In the genomic region with DNA sequence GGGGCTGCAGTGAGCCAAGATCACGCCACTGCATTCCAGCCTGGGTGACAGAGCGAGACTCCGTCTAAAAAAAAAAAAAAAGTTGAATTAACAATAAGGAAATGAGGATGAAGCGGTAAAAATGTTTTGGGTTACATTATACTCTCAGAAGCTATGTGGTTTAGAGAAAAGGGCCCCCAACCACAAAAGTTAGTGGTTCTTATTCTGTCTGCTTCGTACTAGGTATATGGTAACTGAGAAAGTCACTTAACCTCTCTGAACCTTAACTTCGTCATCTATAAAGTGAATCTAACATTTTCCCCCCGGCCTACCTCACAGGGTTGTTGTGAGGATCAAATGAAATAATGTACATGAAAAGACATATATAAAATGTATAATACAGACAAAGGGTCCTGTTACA, we compare ENCODE assay signal across 21 cellular contexts. TPM values are rescaled to one million over a fixed set of nuclear protein-coding genes. Genes with fewer than 3 reads are reported as not detected.
DNase-seq lines count a peak whose midpoint lies in the region; ATAC-seq, FAIRE-seq and TF ChIP-seq lines count a peak whose summit lies in the region.
"Had no signal": no experiment of that assay in that cellular context is flagged by ENCODE, and none has a peak within 500 bp of the region (broad histone marks: within the 10 kb centered on the region; RNA-seq: fewer than 3 reads in every experiment).

No MANE protein-coding gene starts in this region.

- no peaks in the 10 kb centered on the region for H3K27me3 Mint-ChIP-seq in activated T-helper 17 cell treated with anti-CD3 and anti-CD28 coated beads, Interleukin-2, amount 50 U/mL, for 72 hours

- POLR2A ChIA-PET in HepG2 (lab: Yijun Ruan, JAX), result no interaction called here

- DNase-seq in HepG2 (ENCODE audit: low spot score), result no peak
- DNase-seq in right lobe of liver, result no peak
- peak; percentile 9 for DNase-seq in MV-4-11 (lab: John Stamatoyannopoulos, UW)
- no peak for DNase-seq in CD1c-positive myeloid dendritic cell (ENCODE audit: extremely low spot score)
- DNase-seq: C1 segment of cervical spinal cord, GM23248, H7, Kasumi-1, NCI-H1105 treated with DMSO at 0.1 percent for 48 hours, NCI-H146, NCI-H1930, NCI-H2107, NCI-H524, NCI-H748 treated with DMSO at 0.1 percent for 48 hours, SHP77 treated with DMSO at 0.1 percent for 48 hours, T-helper 1 cell had no signal

- H3K9ac ChIP-seq in HepG2 (ENCODE audit: insufficient read depth, low read depth, low read length), result no peak overlapping the region
- H3K9ac ChIP-seq: GM23248 had no signal

- TF ChIP-seq POLR2A in HepG2 (IDR thresholded peaks at IDR 0.05; ENCODE audit: insufficient read depth in 1 of 2, low read depth in 2 of 2, low read length in 2 of 2) (no peak), right lobe of liver (IDR thresholded peaks at IDR 0.05) (no peak)

- no peaks in the 10 kb centered on the region for H4K20me1 ChIP-seq in HepG2 (ENCODE audit: insufficient read depth, low read length)

- WGBS in HepG2 (ENCODE audit: low lambda C conversion rate), result 96% methylated on average over 7 of the region's 7 CpGs
- 93% methylated on average over 5 of the region's 7 CpGs for WGBS in right lobe of liver (ENCODE audit: insufficient coverage, low coverage, low lambda C conversion rate, missing lambda C conversion rate)

- no peak for FAIRE-seq in HepG2 (lab: Jason Lieb, UNC)
- FAIRE-seq: A549, D721Med had no signal

- H3K36me3 ChIP-seq in HepG2 (replicated peaks in 1 of 2; ENCODE audit: control insufficient read depth in 1 of 2, insufficient read depth in 2 of 2, low read length in 2 of 2) (peaks cover 0 to 10% of the 10 kb centered on the region in 2 experiments; a peak in 1 of 5 replicates), right lobe of liver (no peaks in the 10 kb centered on the region)

- ATAC-seq in HepG2, result no peak
- no peak for ATAC-seq in right lobe of liver
- peak; percentile 74 for ATAC-seq in activated T-helper 17 cell treated with anti-CD3 and anti-CD28 coated beads, Interleukin-2, amount 50 U/mL, for 72 hours (replicated peaks)
- no peak for ATAC-seq in HG03175 (IDR thresholded peaks at IDR 0.05; ENCODE audit: unreplicated experiment)
- ATAC-seq in HG03139 (IDR thresholded peaks at IDR 0.05; ENCODE audit: unreplicated experiment), result no peak
- ATAC-seq: A549 had no signal

- TF ChIP-seq EP300 in HepG2 (IDR thresholded peaks at IDR 0.05; ENCODE audit: low read depth in 2 of 2, low read length in 2 of 2) (no peak), HepG2 (CRISPR knock-in tag; IDR thresholded peaks at IDR 0.05; ENCODE audit: borderline replicate concordance) (no peak)

- no peaks in the 10 kb centered on the region for H3K9me3 Mint-ChIP-seq in activated T-helper 17 cell treated with anti-CD3 and anti-CD28 coated beads, Interleukin-2, amount 50 U/mL, for 72 hours

- peak overlapping the region; percentile 10 for H3K4me3 Mint-ChIP-seq in activated T-helper 17 cell treated with anti-CD3 and anti-CD28 coated beads, Interleukin-2, amount 50 U/mL, for 72 hours

- H3K4me1 ChIP-seq in HepG2 (ENCODE audit: insufficient read depth, low read length), result no peaks in the 10 kb centered on the region
- no peaks in the 10 kb centered on the region for H3K4me1 ChIP-seq in right lobe of liver

- CTCF ChIA-PET in HepG2 (lab: Yijun Ruan, JAX; ENCODE audit: low intra/inter-chr PET ratio, low total read pairs), result no interaction called here

- no peaks in the 10 kb centered on the region for H3K4me1 Mint-ChIP-seq in activated T-helper 17 cell treated with anti-CD3 and anti-CD28 coated beads, Interleukin-2, amount 50 U/mL, for 72 hours

- no peak overlapping the region for H3K27ac ChIP-seq in HepG2 (ENCODE audit: extremely low read length, insufficient read depth, low read length)
- H3K27ac ChIP-seq in right lobe of liver, result no peak overlapping the region
- H3K27ac ChIP-seq: A549, GM23248 had no signal

- intact Hi-C loops in HepG2 (cut with micrococcal nuclease; ENCODE audit: unreplicated experiment) (no loop called here), right lobe of liver (cut with DNase I) (no loop called here)

- H3K9me3 ChIP-seq in HepG2 (ENCODE audit: low read length) (no peaks in the 10 kb centered on the region), right lobe of liver (no peaks in the 10 kb centered on the region)
- H3K9me3 ChIP-seq: A549 had no signal

- peak overlapping the region; percentile 15 for H3K27ac Mint-ChIP-seq in activated T-helper 17 cell treated with anti-CD3 and anti-CD28 coated beads, Interleukin-2, amount 50 U/mL, for 72 hours

- H3K36me3 Mint-ChIP-seq in activated T-helper 17 cell treated with anti-CD3 and anti-CD28 coated beads, Interleukin-2, amount 50 U/mL, for 72 hours (ENCODE audit: low read depth), result peaks cover 40% of the 10 kb centered on the region

- no peak for TF ChIP-seq RAD21 in HepG2 (CRISPR knock-in tag; IDR thresholded peaks at IDR 0.05)

- H2AFZ ChIP-seq in HepG2 (ENCODE audit: low read length), result no peak overlapping the region
- H2AFZ ChIP-seq: GM23248 had no signal

- H3K4me3 ChIP-seq in HepG2 (replicated peaks in 1 of 3; ENCODE audit: insufficient read depth in 1 of 3, low read depth in 2 of 3, low read length in 3 of 3) (no peak overlapping the region), right lobe of liver (no peak overlapping the region)
- H3K4me3 ChIP-seq: A549, GM23248 had no signal

- TSS peak; percentile 65 for BruUV-seq in HepG2 (replicated peaks; lab: Mats Ljungman, UMichigan)

- in situ Hi-C loops in HepG2 (cut with HindIII; ENCODE audit: extremely low pct_ligation_motif_present, low pct_unique_long_range_greater_than_20kb), result no loop called here

- no peaks in the 10 kb centered on the region for H3K79me2 ChIP-seq in HepG2 (ENCODE audit: insufficient read depth, low read length)

- H3K4me2 ChIP-seq in HepG2 (ENCODE audit: low read depth, low read length), result no peak overlapping the region
- H3K4me2 ChIP-seq: A549 had no signal

- H3K27me3 ChIP-seq in HepG2 (ENCODE audit: control insufficient read depth in 1 of 2, insufficient read depth in 2 of 2, low read length in 2 of 2), result no peaks in the 10 kb centered on the region; a peak in 1 of 5 replicates
- H3K27me3 ChIP-seq in right lobe of liver, result no peaks in the 10 kb centered on the region

- TF ChIP-seq CTCF in HepG2 (CRISPR knock-in tag; IDR thresholded peaks at IDR 0.05) (no peak), right lobe of liver (IDR thresholded peaks at IDR 0.05) (no peak)

TF ChIP-seq in HepG2, 621 proteins besides CTCF, POLR2A, EP300 and RAD21 (continues in another document):
- no peak for TF ChIP-seq MXD1 (CRISPR knock-in tag; IDR thresholded peaks at IDR 0.05)
- TF ChIP-seq SP140L (CRISPR knock-in tag; IDR thresholded peaks at IDR 0.05; ENCODE audit: borderline replicate concordance), result no peak
- no peak for TF ChIP-seq SP4 (CRISPR knock-in tag; IDR thresholded peaks at IDR 0.05)
- no peak for TF ChIP-seq CHCHD3 (CRISPR knock-in tag; IDR thresholded peaks at IDR 0.05)
- TF ChIP-seq NBN (conservative IDR thresholded peaks at IDR 0.05), result no peak
- TF ChIP-seq, protein P1, sequence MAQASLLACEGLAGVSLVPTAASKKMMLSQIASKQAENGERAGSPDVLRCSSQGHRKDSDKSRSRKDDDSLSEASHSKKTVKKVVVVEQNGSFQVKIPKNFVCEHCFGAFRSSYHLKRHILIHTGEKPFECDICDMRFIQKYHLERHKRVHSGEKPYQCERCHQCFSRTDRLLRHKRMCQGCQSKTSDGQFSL (CRISPR knock-in tag; IDR thresholded peaks at IDR 0.05), result no peak
- no peak for TF ChIP-seq MZF1 (CRISPR knock-in tag; IDR thresholded peaks at IDR 0.05; ENCODE audit: borderline replicate concordance)
- TF ChIP-seq NR2F2 (IDR thresholded peaks at IDR 0.05; ENCODE audit: borderline replicate concordance, low read depth), result no peak
- no peak for TF ChIP-seq MAFK (conservative IDR thresholded peaks at IDR 0.05 in 1 of 2, IDR thresholded peaks at IDR 0.05 in 1 of 2; ENCODE audit: low read length in 2 of 2)
- no peak for TF ChIP-seq ZNF891 (CRISPR knock-in tag; IDR thresholded peaks at IDR 0.05)

RNA-seq across cellular contexts. Expression of gene EHHADH, which starts 38.4 kb away (rescaled TPM):
- total RNA-seq in HepG2 (2016; rRNA removed; fragmentation: Illumina TruSeq; extraction: Trizol) (38.9 and 59.1 TPM in 2 replicates), right lobe of liver (100 to 1,000 TPM; 138 to 322 (median 216) TPM)
- 3.7 and 5.5 TPM in 2 replicates for total RNA-seq in HepG2 (2016; cell fraction: cytosol; rRNA removed; fragmentation: Illumina TruSeq; extraction: Trizol; ENCODE audit: low read depth)
- 40.5 and 57.0 TPM in 2 replicates for total RNA-seq in HepG2 (2016; cell fraction: insoluble cytoplasmic fraction; rRNA removed; fragmentation: Illumina TruSeq; extraction: Trizol)
- total RNA-seq in HepG2 (2016; cell fraction: membrane; rRNA removed; fragmentation: Illumina TruSeq; extraction: Trizol), result 9.7 and 12.0 TPM in 2 replicates
- total RNA-seq in HepG2 (2016; cell fraction: nucleus; rRNA removed; fragmentation: Illumina TruSeq; extraction: Trizol), result 34.2 and 38.8 TPM in 2 replicates
- 14.1 and 14.5 TPM in 2 replicates for polyA plus RNA-seq in HepG2 (2011; rRNA removed)
- 10.6 and 13.3 TPM in 2 replicates for polyA plus RNA-seq in HepG2 (2011; cell fraction: cytosol; rRNA removed)
- 3.9 and 6.8 TPM in 2 replicates for polyA plus RNA-seq in HepG2 (2011; cell fraction: nucleus; rRNA removed)
- polyA plus RNA-seq in HepG2 (2012), result 17.8 and 33.4 TPM in 2 replicates
- 1.9 and 2.0 TPM in 2 replicates for polyA plus RNA-seq in HepG2 (2016; cell fraction: cytosol; fragmentation: Illumina TruSeq; extraction: Trizol; ENCODE audit: low read depth)
- 46.6 and 47.5 TPM in 2 replicates for polyA plus RNA-seq in HepG2 (2016; cell fraction: insoluble cytoplasmic fraction; fragmentation: Illumina TruSeq; extraction: Trizol; ENCODE audit: low read depth)
- polyA plus RNA-seq in HepG2 (2016; cell fraction: membrane; fragmentation: Illumina TruSeq; extraction: Trizol; ENCODE audit: low read depth), result 4.9 and 6.1 TPM in 2 replicates
- polyA plus RNA-seq in HepG2 (2016; cell fraction: nucleus; fragmentation: Illumina TruSeq; extraction: Trizol; ENCODE audit: insufficient read depth, low read depth), result 22.4 and 23.4 TPM in 2 replicates
- polyA minus RNA-seq in HepG2 (2011; rRNA and poly(A)+ RNA removed; ENCODE audit: low replicate concordance), result 5.1 and 33.8 TPM in 2 replicates
- 25.6 and 27.5 TPM in 2 replicates for polyA minus RNA-seq in HepG2 (2011; cell fraction: cytosol; rRNA and poly(A)+ RNA removed)
- polyA minus RNA-seq in HepG2 (2011; cell fraction: nucleus; rRNA and poly(A)+ RNA removed), result 51.2 and 66.1 TPM in 2 replicates
- 1 to 10 TPM; 1.9 to 3.4 TPM for total RNA-seq in activated T-helper 17 cell treated with anti-CD3 and anti-CD28 coated beads, Interleukin-2, amount 50 U/mL, for 72 hours
